Comparison of ENCODE assay signal across 8 cellular contexts in the genomic region with DNA sequence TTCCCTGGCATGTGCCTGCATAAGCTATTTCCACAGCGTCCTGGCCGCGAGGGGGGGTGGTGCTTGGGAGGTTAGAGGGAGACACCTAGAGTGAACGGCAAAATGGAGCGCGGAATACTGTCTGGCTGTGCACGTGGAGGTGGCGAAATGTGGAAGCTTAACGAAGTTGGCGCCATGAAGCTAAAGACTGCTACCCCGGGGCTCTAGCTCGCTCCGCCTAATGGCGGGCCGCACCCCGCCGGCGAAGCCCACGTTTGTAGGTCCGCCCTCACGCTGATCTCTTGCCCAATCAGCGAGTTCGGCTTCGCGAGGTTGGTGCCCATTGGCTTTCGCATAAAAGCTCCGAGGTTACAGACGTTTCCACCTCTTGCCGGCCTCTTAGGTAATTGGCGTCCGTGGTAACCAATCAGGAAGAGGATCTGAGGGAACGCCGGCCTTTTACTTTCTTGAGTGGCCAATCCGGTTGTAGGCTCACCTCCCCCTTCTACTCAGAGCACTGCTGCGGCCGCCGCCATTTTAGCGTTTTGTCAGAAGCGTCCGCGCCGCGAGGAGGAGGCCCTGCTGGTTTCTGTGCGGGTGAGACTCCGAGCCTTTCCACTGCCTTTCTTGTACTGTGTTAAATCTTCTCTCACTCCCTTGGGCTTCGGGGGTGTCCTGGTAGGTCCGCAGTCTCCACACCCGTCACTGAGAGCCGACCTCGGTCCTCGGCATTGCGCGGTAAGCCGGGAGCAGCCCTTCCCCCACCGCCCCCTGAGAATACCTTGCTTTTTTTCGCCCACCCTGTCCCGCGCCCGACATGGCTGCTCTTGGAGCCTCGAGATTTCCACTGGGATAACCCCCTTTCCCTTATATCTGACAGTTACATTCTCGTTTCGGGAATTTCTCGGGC. TPM values are rescaled to one million over a fixed set of nuclear protein-coding genes. Genes with fewer than 3 reads are reported as not detected.
DNase-seq lines count a peak whose midpoint lies in the region; TF ChIP-seq lines count a peak whose summit lies in the region.

A gene with protein sequence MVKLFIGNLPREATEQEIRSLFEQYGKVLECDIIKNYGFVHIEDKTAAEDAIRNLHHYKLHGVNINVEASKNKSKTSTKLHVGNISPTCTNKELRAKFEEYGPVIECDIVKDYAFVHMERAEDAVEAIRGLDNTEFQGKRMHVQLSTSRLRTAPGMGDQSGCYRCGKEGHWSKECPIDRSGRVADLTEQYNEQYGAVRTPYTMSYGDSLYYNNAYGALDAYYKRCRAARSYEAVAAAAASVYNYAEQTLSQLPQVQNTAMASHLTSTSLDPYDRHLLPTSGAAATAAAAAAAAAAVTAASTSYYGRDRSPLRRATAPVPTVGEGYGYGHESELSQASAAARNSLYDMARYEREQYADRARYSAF (plus strand): TSS at position 527 of the 889 bp plus-strand sequence. CDS start 1,009 bp downstream, outside the sequence.

- no peak for TF ChIP-seq CTCF in GM20000 (IDR thresholded peaks at IDR 0.05; ENCODE audit: extremely low read depth, missing control alignments)

- POLR2A ChIA-PET in activated CD8-positive, alpha-beta memory T cell treated with anti-CD3 and anti-CD28 coated beads for 36 hours (lab: Charles Lee), result interaction anchor here (0.6 to 4.0 kb wide), 16 partner anchors 7 to 1833 kb away, joined by 3 to 37 read pairs (median 5); a partner anchor contains a TSS

- peak within 1 kb of the TSS; percentile 84 for H3K4me3 ChIP-seq in effector memory CD4-positive, alpha-beta T cell (ENCODE audit: insufficient read depth, low read depth, low read length, poor library complexity, severe bottlenecking)

- H3K4me1 ChIP-seq in effector memory CD4-positive, alpha-beta T cell (ENCODE audit: control insufficient read depth, insufficient read depth, low read length, poor library complexity, severe bottlenecking), result peaks cover 42% of the 10 kb centered on the region

- H3K27me3 ChIP-seq in effector memory CD4-positive, alpha-beta T cell (replicated peaks; ENCODE audit: control insufficient read depth, insufficient read depth, low read length, poor library complexity, severe bottlenecking), result no peaks in the 10 kb centered on the region

- DNase-seq in COLO829 (ENCODE audit: low spot score), result peak; percentile 99
- peak; percentile 95 for DNase-seq in GM20000 (ENCODE audit: low spot score)
- DNase-seq in HT-29 (ENCODE audit: low spot score), result peak; percentile 100
- DNase-seq in NOMO-1 (lab: John Stamatoyannopoulos, UW; ENCODE audit: unreplicated experiment in 2 of 2), result peak; percentile 99
- peak; percentile 94 to 97 (median 96) for DNase-seq in effector memory CD4-positive, alpha-beta T cell
- DNase-seq in lung microvascular endothelial cell (ENCODE audit: low read depth in 2 of 2), result peak; percentile 100
- DNase-seq in stimulated activated CD4-positive, alpha-beta T cell treated with anti-CD3 and anti-CD28 coated beads, TNF-alpha, amount 100 ng/mL, for 48 hours (ENCODE audit: low read depth in 3 of 3), result peak; percentile 92 to 96 (median 93)

- no peaks in the 10 kb centered on the region for H3K9me3 ChIP-seq in effector memory CD4-positive, alpha-beta T cell (ENCODE audit: control insufficient read depth, low read length)

- CTCF ChIA-PET in activated CD8-positive, alpha-beta memory T cell treated with anti-CD3 and anti-CD28 coated beads for 36 hours (lab: Charles Lee), result interaction anchor here (0.7 to 2.2 kb wide), 9 partner anchors 10 to 59 kb away, joined by 3 to 14 read pairs (median 4); a partner anchor contains a TSS

- H3K36me3 ChIP-seq in effector memory CD4-positive, alpha-beta T cell (ENCODE audit: control insufficient read depth, insufficient read depth, low read length), result peaks cover 29% of the 10 kb centered on the region

- H3K27ac ChIP-seq in effector memory CD4-positive, alpha-beta T cell (ENCODE audit: insufficient read depth, low read length, poor library complexity, severe bottlenecking), result peak within 1 kb of the TSS; percentile 91

RNA-seq across cellular contexts. Expression of the gene that starts here (rescaled TPM):
- total RNA-seq in HT-29 (2014; rRNA removed; shearing (Covaris generic)), result 93.9 and 102 TPM in 2 replicates
- total RNA-seq in activated CD8-positive, alpha-beta memory T cell treated with anti-CD3 and anti-CD28 coated beads for 36 hours, result 100 to 1,000 TPM; 112 to 119 TPM
- 105 and 106 TPM in 2 replicates for total RNA-seq in lung microvascular endothelial cell

Comparison
In these comparisons a context has a peak if more than half of its experiments do, and no peak if none do; other contexts are left out.
1. Peak in every context shown above with its lines: DNase-seq, H3K4me3 ChIP-seq and H3K27ac ChIP-seq.